21 cellular contexts compared by ENCODE assay signal in the genomic region with DNA sequence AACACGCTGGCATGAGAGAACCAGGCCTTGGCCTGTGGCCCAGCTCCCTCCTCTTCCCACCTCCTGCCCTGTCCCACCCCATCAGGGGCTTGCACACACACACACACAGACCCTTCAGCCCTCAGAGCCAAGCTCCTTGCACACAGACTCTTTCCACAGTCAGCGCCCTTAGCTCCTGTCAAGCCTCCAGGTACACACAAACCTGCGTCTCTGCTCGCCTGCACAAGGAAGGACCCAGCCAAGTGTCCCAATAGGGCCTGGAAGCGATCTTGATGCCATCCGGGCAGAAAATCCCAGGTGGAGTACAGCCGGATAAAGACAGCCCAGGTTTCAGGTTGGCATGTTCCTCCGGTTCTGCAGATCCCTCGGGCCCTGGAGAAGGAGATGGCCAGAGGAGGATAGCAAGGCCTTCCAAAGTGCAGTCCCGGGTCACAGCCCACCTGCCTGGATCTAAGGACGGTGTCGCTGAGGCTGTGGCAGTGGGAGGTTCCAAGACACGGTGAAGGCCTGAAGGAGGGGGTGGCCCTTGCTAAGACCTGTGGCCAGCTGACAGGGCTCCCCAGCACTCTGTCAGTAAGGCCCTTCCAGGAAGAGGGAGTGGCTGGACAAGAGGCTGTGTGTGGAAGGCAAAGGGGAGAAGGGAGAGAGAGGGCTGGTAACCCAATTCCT. TPM values are rescaled to one million over a fixed set of nuclear protein-coding genes. Genes with fewer than 3 reads are reported as not detected.
DNase-seq lines count a peak whose midpoint lies in the region; ATAC-seq, FAIRE-seq and TF ChIP-seq lines count a peak whose summit lies in the region.
"Had no signal": no experiment of that assay in that cellular context is flagged by ENCODE, and none has a peak within 500 bp of the region (broad histone marks: within the 10 kb centered on the region; RNA-seq: fewer than 3 reads in every experiment).

No MANE protein-coding gene starts in this region.

- H3K79me2 ChIP-seq in K562 (ENCODE audit: control insufficient read depth, insufficient read depth, low read length) (no peaks in the 10 kb centered on the region), H1 (ENCODE audit: control insufficient read depth in 1 of 2, insufficient read depth in 2 of 2, low read length in 2 of 2) (no peaks in the 10 kb centered on the region), osteoblast (ENCODE audit: insufficient read depth, low read length) (no peaks in the 10 kb centered on the region)

- in situ Hi-C loops in K562 (cut with MboI): no loop called here

- WGBS in K562 (ENCODE audit: insufficient coverage, low coverage, missing lambda C conversion rate): 33% methylated on average over 11 of the region's 13 CpGs
- WGBS in H1 (ENCODE audit: extremely low coverage in 1 of 2, insufficient coverage in 1 of 2, insufficient read length in 1 of 2, insufficient replicate concordance in 2 of 2, low coverage in 1 of 2, low lambda C conversion rate in 2 of 2, missing lambda C conversion rate in 1 of 2), 2 experiments: 97% methylated on average over 13 of the region's 13 CpGs; no CpG with 5 or more reads in 1 of the 2 experiments

- peak in 1 of 4 experiments; percentile 12 for DNase-seq in K562 (ENCODE audit: extremely low read depth in 1 of 4, low spot score in 3 of 4)
- DNase-seq in H1 (ENCODE audit: low read depth in 1 of 2, low spot score in 2 of 2): no peak
- peak; percentile 36 for DNase-seq in osteoblast (ENCODE audit: insufficient read length, low spot score, missing footprints)
- no peak for DNase-seq in Calu3
- DNase-seq: BE2C; CD4-positive, alpha-beta memory T cell; DMS153; DMS79 treated with DMSO at 0.1 percent for 48 hours; EL had no signal

- H3K36me3 ChIP-seq in K562 (ENCODE audit: control insufficient read depth, insufficient read depth, low read length) (no peaks in the 10 kb centered on the region), H1 (ENCODE audit: control insufficient read depth in 2 of 4, insufficient read depth in 4 of 4, low read length in 3 of 4) (no peaks in the 10 kb centered on the region), osteoblast (ENCODE audit: insufficient read depth, low read length) (no peaks in the 10 kb centered on the region)
- H3K36me3 ChIP-seq: BE2C had no signal

- H3K9me3 ChIP-seq in K562 (replicated peaks; ENCODE audit: control insufficient read depth, insufficient read depth, low read depth, low read length) (no peaks in the 10 kb centered on the region), H1 (ENCODE audit: insufficient read depth in 2 of 2, low read depth in 1 of 2, low read length in 1 of 2) (no peaks in the 10 kb centered on the region), osteoblast (ENCODE audit: low read depth, low read length) (no peaks in the 10 kb centered on the region)
- H3K9me3 ChIP-seq: A549, BE2C had no signal

- no peak overlapping the region for H3K4ac ChIP-seq in H1 (replicated peaks; ENCODE audit: insufficient read length, low read depth, low read length)

- peaks cover 9% of the 10 kb centered on the region for H3K27me3 Mint-ChIP-seq in stimulated activated memory B cell treated with anti-CD40 and anti-IgM and Interleukin-4, amounts not matched to agents 10 μg/mL and 1 μg/mL and 100 μg/mL, for 72 hours
- no peaks in the 10 kb centered on the region for H3K27me3 Mint-ChIP-seq in Calu3 (ENCODE audit: unreplicated experiment)

- no peaks in the 10 kb centered on the region for H3K4me1 Mint-ChIP-seq in stimulated activated memory B cell treated with anti-CD40 and anti-IgM and Interleukin-4, amounts not matched to agents 10 μg/mL and 1 μg/mL and 100 μg/mL, for 72 hours
- H3K4me1 Mint-ChIP-seq in Calu3 (ENCODE audit: low read depth, unreplicated experiment): peaks cover 31% of the 10 kb centered on the region
- H3K4me1 Mint-ChIP-seq: CD4-positive, alpha-beta memory T cell had no signal

- no peak overlapping the region for H3K4me3 ChIP-seq in K562
- no peak overlapping the region for H3K4me3 ChIP-seq in H1 (ENCODE audit: extremely low read depth in 1 of 4, insufficient read depth in 2 of 4, low read depth in 3 of 4, low read length in 4 of 4)
- no peak overlapping the region for H3K4me3 ChIP-seq in osteoblast (ENCODE audit: insufficient read depth, low read length)
- H3K4me3 ChIP-seq: A549 had no signal

- H3K9me1 ChIP-seq in K562 (ENCODE audit: control insufficient read depth, insufficient read depth, low read length): no peaks in the 10 kb centered on the region

- intact Hi-C loops in K562 (cut with micrococcal nuclease): no loop called here
- intact Hi-C loops in Calu3 (cut with micrococcal nuclease; ENCODE audit: unreplicated experiment): no loop called here

- no peak overlapping the region for H3K56ac ChIP-seq in H1 (replicated peaks; ENCODE audit: insufficient read length, low read depth, low read length)

- 0 out of 2 replicates have a peak, but pooled peaks cover 4% of the 10 kb centered on the region for H4K20me1 ChIP-seq in K562 (replicated peaks; ENCODE audit: control insufficient read depth, insufficient read depth, low read length)
- H4K20me1 ChIP-seq in H1 (replicated peaks in 1 of 2; ENCODE audit: control insufficient read depth in 1 of 2, insufficient read depth in 2 of 2, low read length in 2 of 2): no peaks in the 10 kb centered on the region
- peaks cover 3% of the 10 kb centered on the region for H4K20me1 ChIP-seq in osteoblast (ENCODE audit: insufficient read depth, low read length)

- H3K9me3 Mint-ChIP-seq in stimulated activated memory B cell treated with anti-CD40 and anti-IgM and Interleukin-4, amounts not matched to agents 10 μg/mL and 1 μg/mL and 100 μg/mL, for 72 hours: no peaks in the 10 kb centered on the region
- no peaks in the 10 kb centered on the region for H3K9me3 Mint-ChIP-seq in Calu3 (ENCODE audit: low read depth, unreplicated experiment)
- H3K9me3 Mint-ChIP-seq: CD4-positive, alpha-beta memory T cell had no signal

- no peaks in the 10 kb centered on the region for H3K79me1 ChIP-seq in H1 (ENCODE audit: low read depth, low read length)

- FAIRE-seq in K562 (lab: Jason Lieb, UNC) (no peak), H1 (lab: Jason Lieb, UNC) (no peak)
- FAIRE-seq: A549, D721Med, G401.6, GM12891, GM19239, H54 had no signal

- H3K27me3 ChIP-seq in K562 (ENCODE audit: control insufficient read depth in 2 of 2, insufficient read depth in 2 of 2, low read length in 2 of 2) (peaks cover 11 to 36% of the 10 kb centered on the region in 2 experiments; a peak in 4 of 5 replicates), H1 (replicated peaks in 1 of 4; ENCODE audit: control insufficient read depth in 3 of 4, extremely low read depth in 1 of 4, insufficient read depth in 3 of 4, low read length in 3 of 4) (no peaks in the 10 kb centered on the region; a peak in 1 of 7 replicates), osteoblast (ENCODE audit: insufficient read depth, low read length) (peaks cover 22% of the 10 kb centered on the region)
- H3K27me3 ChIP-seq: BE2C had no signal

- no peak for TF ChIP-seq RAD21 in K562 (CRISPR knock-in tag; conservative IDR thresholded peaks at IDR 0.05 in 1 of 2, IDR thresholded peaks at IDR 0.05 in 1 of 2)
- TF ChIP-seq RAD21 in H1 (IDR thresholded peaks at IDR 0.05 in 1 of 2, conservative IDR thresholded peaks at IDR 0.05 in 1 of 2; ENCODE audit: low read depth in 2 of 2, low read length in 2 of 2): no peak

- no peak overlapping the region; the same call in 1 of the 2 replicates for H2AK5ac ChIP-seq in H1 (ENCODE audit: low read depth, low read length)

- TF ChIP-seq EP300 in K562 (IDR thresholded peaks at IDR 0.05; ENCODE audit: low read length): no peak
- TF ChIP-seq EP300 in H1 (IDR thresholded peaks at IDR 0.05; ENCODE audit: borderline replicate concordance in 1 of 2, low read depth in 2 of 2, low read length in 2 of 2): no peak

- POLR2A ChIA-PET in K562 (lab: Yijun Ruan, JAX): no interaction called here
- POLR2A ChIA-PET in H1 (lab: Charles Lee; ENCODE audit: partially characterized antibody): interaction anchor here (2.4 kb wide), 1 partner anchor 9 kb away, joined by 11 read pairs; no protein-coding TSS in a partner anchor

- no peak overlapping the region for H2BK20ac ChIP-seq in H1 (ENCODE audit: low read length)

- ATAC-seq in K562 (peak; percentile 73), GM18511 (IDR thresholded peaks at IDR 0.05; ENCODE audit: unreplicated experiment) (no peak), GM19324 (IDR thresholded peaks at IDR 0.05; ENCODE audit: low FRiP score, unreplicated experiment) (no peak)
- peak; percentile 8 for ATAC-seq in stimulated activated memory B cell treated with anti-CD40 and anti-IgM and Interleukin-4, amounts not matched to agents 10 μg/mL and 1 μg/mL and 100 μg/mL, for 72 hours
- ATAC-seq: A549, HCT116 had no signal

- no peaks in the 10 kb centered on the region; the same call in 1 of the 2 replicates for H3K23me2 ChIP-seq in H1 (ENCODE audit: low read depth, low read length)

- 0 out of 2 replicates have a peak overlapping the region, but pooled peaks have one; percentile 5 for H2BK15ac ChIP-seq in H1 (ENCODE audit: low read length)

- H4K8ac ChIP-seq in H1 (ENCODE audit: extremely low read depth, insufficient read depth, low read length): peak overlapping the region; percentile 12; the same call in 1 of the 2 replicates

- TF ChIP-seq CTCF in K562 (IDR thresholded peaks at IDR 0.05 in 2 of 3, conservative IDR thresholded peaks at IDR 0.05 in 1 of 3; ENCODE audit: insufficient read depth in 2 of 3, low read depth in 1 of 3, low read length in 3 of 3) (no peak), H1 (IDR thresholded peaks at IDR 0.05; ENCODE audit: control extremely low read depth in 1 of 3, insufficient read depth in 1 of 3, low read depth in 1 of 3, low read length in 3 of 3) (no peak), osteoblast (IDR thresholded peaks at IDR 0.05; ENCODE audit: extremely low read depth, low read depth, low read length) (no peak), Calu3 (IDR thresholded peaks at IDR 0.05; ENCODE audit: unreplicated experiment) (no peak)

- no peak overlapping the region for H4K5ac ChIP-seq in H1 (ENCODE audit: insufficient read length, low read depth, low read length)

- no peak overlapping the region for H3K4me3 Mint-ChIP-seq in stimulated activated memory B cell treated with anti-CD40 and anti-IgM and Interleukin-4, amounts not matched to agents 10 μg/mL and 1 μg/mL and 100 μg/mL, for 72 hours
- no peak overlapping the region for H3K4me3 Mint-ChIP-seq in Calu3 (ENCODE audit: low read depth, unreplicated experiment)
- H3K4me3 Mint-ChIP-seq: CD4-positive, alpha-beta memory T cell had no signal

- no peak overlapping the region for H3K18ac ChIP-seq in H1 (ENCODE audit: extremely low read depth, low read length)

- 0 out of 4 replicates have a peak overlapping the region, but pooled peaks of 1 of the 2 experiments have one; percentile 20 for H3K9ac ChIP-seq in K562 (ENCODE audit: insufficient read depth in 1 of 2, low read depth in 2 of 2, low read length in 2 of 2)
- H3K9ac ChIP-seq in H1 (replicated peaks in 1 of 4; ENCODE audit: extremely low read depth in 1 of 4, low read depth in 3 of 4, low read length in 3 of 4): no peak overlapping the region

- H2BK120ac ChIP-seq in H1 (replicated peaks; ENCODE audit: low read depth, low read length): no peak overlapping the region

- no peaks in the 10 kb centered on the region for H3K36me3 Mint-ChIP-seq in stimulated activated memory B cell treated with anti-CD40 and anti-IgM and Interleukin-4, amounts not matched to agents 10 μg/mL and 1 μg/mL and 100 μg/mL, for 72 hours
- no peaks in the 10 kb centered on the region for H3K36me3 Mint-ChIP-seq in Calu3 (ENCODE audit: insufficient read depth, unreplicated experiment)
- H3K36me3 Mint-ChIP-seq: CD4-positive, alpha-beta memory T cell had no signal

- TF ChIP-seq POLR2A in K562 (conservative IDR thresholded peaks at IDR 0.05) (no peak), H1 (IDR thresholded peaks at IDR 0.05; ENCODE audit: control extremely low read depth in 1 of 2, low read depth in 2 of 2, low read length in 2 of 2) (no peak)

- CTCF ChIA-PET in K562 (lab: Yijun Ruan, JAX; ENCODE audit: low intra/inter-chr PET ratio): no interaction called here
- CTCF ChIA-PET in H1 (lab: Charles Lee; ENCODE audit: partially characterized antibody): no interaction called here
- CTCF ChIA-PET in Calu3 (lab: Charles Lee): no interaction called here

- peak overlapping the region; percentile 55; the same call in 1 of the 2 replicates for H2BK12ac ChIP-seq in H1 (ENCODE audit: low read depth, low read length)

- H3K27ac ChIP-seq in K562 (ENCODE audit: extremely low read depth, low read depth, low read length) (no peak overlapping the region), H1 (ENCODE audit: low read depth, low read length) (no peak overlapping the region), osteoblast (ENCODE audit: low read depth, low read length) (no peak overlapping the region)
- H3K27ac ChIP-seq: A549, C4-2B had no signal

- H2AFZ ChIP-seq in K562 (ENCODE audit: low read depth, low read length) (no peak overlapping the region; the same call in 1 of the 2 replicates), H1 (ENCODE audit: low read length) (peak overlapping the region; percentile 59; the same call in 1 of the 2 replicates), osteoblast (ENCODE audit: low read length) (no peak overlapping the region)

- no peak overlapping the region for H3K27ac Mint-ChIP-seq in stimulated activated memory B cell treated with anti-CD40 and anti-IgM and Interleukin-4, amounts not matched to agents 10 μg/mL and 1 μg/mL and 100 μg/mL, for 72 hours
- H3K27ac Mint-ChIP-seq in Calu3 (ENCODE audit: unreplicated experiment): no peak overlapping the region
- H3K27ac Mint-ChIP-seq: CD4-positive, alpha-beta memory T cell had no signal

- no peak overlapping the region for H3K23ac ChIP-seq in H1 (ENCODE audit: insufficient read length)

- H3K14ac ChIP-seq in H1 (ENCODE audit: insufficient read length): no peak overlapping the region

- no TSS peak for BruUV-seq in K562 (replicated peaks; lab: Mats Ljungman, UMichigan)
- BruUV-seq in Calu3 (replicated peaks; lab: Mats Ljungman, UMichigan): no TSS peak

- H2BK5ac ChIP-seq in H1 (ENCODE audit: low read depth, low read length): no peak overlapping the region; the same call in 1 of the 2 replicates

- H3K4me1 ChIP-seq in K562 (replicated peaks in 1 of 2; ENCODE audit: control insufficient read depth in 2 of 2, insufficient read depth in 2 of 2, low read length in 2 of 2) (no peaks in the 10 kb centered on the region), H1 (replicated peaks in 1 of 4; ENCODE audit: control insufficient read depth in 3 of 4, insufficient read depth in 4 of 4, low read length in 3 of 4) (peaks cover 0 to 4% (median 0%) of the 10 kb centered on the region in 4 experiments; a peak in 2 of 7 replicates), osteoblast (ENCODE audit: insufficient read depth, low read length) (no peaks in the 10 kb centered on the region)
- H3K4me1 ChIP-seq: BE2C had no signal

- no peak overlapping the region for H4K91ac ChIP-seq in H1 (replicated peaks; ENCODE audit: insufficient read length, low read length)

- H3K4me2 ChIP-seq in K562 (ENCODE audit: insufficient read depth, low read length): no peak overlapping the region
- H3K4me2 ChIP-seq in H1 (ENCODE audit: insufficient read depth in 1 of 2, low read depth in 2 of 2, low read length in 2 of 2): no peak overlapping the region
- H3K4me2 ChIP-seq in osteoblast (ENCODE audit: insufficient read depth, low read length): no peak overlapping the region
- H3K4me2 ChIP-seq: A549 had no signal

RNA-seq across cellular contexts. Expression of gene STEAP3, which starts 18.5 kb away (rescaled TPM):
- total RNA-seq in K562 (2011; cell fraction: chromatin; rRNA removed; ENCODE audit: low replicate concordance): 18.0 and 37.0 TPM in 2 replicates
- 43.3 and 45.4 TPM in 2 replicates for total RNA-seq in K562 (2011; cell fraction: nucleolus; rRNA removed)
- 33.7 and 37.0 TPM in 2 replicates for total RNA-seq in K562 (2011; cell fraction: nucleoplasm; rRNA removed)
- total RNA-seq in K562 (2014; rRNA removed) (15.6 and 23.7 TPM in 2 replicates), K562 (2014; rRNA removed; fragmentation: Illumina TruSeq; extraction: Trizol) (8.2 and 9.0 TPM in 2 replicates), K562 (2015; rRNA removed; fragmentation: Illumina TruSeq; extraction: Trizol) (8.5 and 8.6 TPM in 2 replicates), K562 (2021) (29.8 and 31.6 TPM in 2 replicates), osteoblast (27.4 and 40.9 TPM in 2 replicates), Calu3 (2022) (28.3 and 30.5 TPM in 2 replicates)
- polyA plus RNA-seq in K562 (2011; rRNA removed) (7.7 and 11.7 TPM in 2 replicates), K562 (2014; fragmentation: Illumina TruSeq; extraction: Trizol) (18.2 and 22.3 TPM in 2 replicates), K562 (2014; fragmentation: Nextera tagmentation; extraction: Ambion mirVana) (1 to 10 TPM; 1.8 to 3.0 TPM), K562 (2014; rRNA removed) (12.7 and 12.8 TPM in 2 replicates), H1 (2011; rRNA removed) (27.9 and 40.1 TPM in 2 replicates)
- 7.0 and 19.8 TPM in 2 replicates for polyA plus RNA-seq in K562 (2011; cell fraction: cytosol; rRNA removed)
- 14.1 and 32.9 TPM in 2 replicates for polyA plus RNA-seq in K562 (2011; cell fraction: nucleus; rRNA removed)
- 14.0 and 22.8 TPM in 2 replicates for polyA plus RNA-seq in K562 (2012)
- polyA minus RNA-seq in K562 (2011; rRNA and poly(A)+ RNA removed): 8.4 and 10.0 TPM in 2 replicates
- polyA minus RNA-seq in K562 (2011; cell fraction: cytosol; rRNA and poly(A)+ RNA removed): 13.9 and 18.9 TPM in 2 replicates
- polyA minus RNA-seq in K562 (2011; cell fraction: nucleus; rRNA and poly(A)+ RNA removed): 8.2 and 11.4 TPM in 2 replicates
- total RNA-seq in H1 (2021; fragmentation: NEBNext Ultra II Directional; extraction: Animal tissue kit (Norgen Biotek cat#: 25700)): 21.7 and 22.2 TPM in 2 replicates
- polyA plus RNA-seq in H1 (2011; cell fraction: cytosol; rRNA removed): 18.9 TPM
- 37.7 TPM for polyA plus RNA-seq in H1 (2011; cell fraction: nucleus; rRNA removed)
- 18.7 to 23.4 TPM (median 21.9 TPM) in 4 replicates for polyA plus RNA-seq in H1 (2012, experiment 1 of 2)
- polyA plus RNA-seq in H1 (2012, experiment 2 of 2): 19.4 TPM
- 25.2 TPM for polyA plus RNA-seq in H1 (2013, experiment 1 of 2)
- polyA plus RNA-seq in H1 (2013, experiment 2 of 2): 25.2 TPM
- 21.9 and 35.2 TPM in 2 replicates for polyA minus RNA-seq in H1 (2011; rRNA and poly(A)+ RNA removed)
- polyA minus RNA-seq in H1 (2011; cell fraction: cytosol; rRNA and poly(A)+ RNA removed): 23.3 TPM
- 23.5 TPM for polyA minus RNA-seq in H1 (2011; cell fraction: nucleus; rRNA and poly(A)+ RNA removed)
- polyA plus RNA-seq: CD4-positive, alpha-beta memory T cell had no signal

RNA-seq across cellular contexts. Expression of gene C1QL2, which starts 46.6 kb away (rescaled TPM):
- not detected in 2 replicates for total RNA-seq in K562 (2011; cell fraction: chromatin; rRNA removed; ENCODE audit: low replicate concordance)
- total RNA-seq in K562 (2011; cell fraction: nucleolus; rRNA removed): not detected in 2 replicates
- total RNA-seq in K562 (2011; cell fraction: nucleoplasm; rRNA removed): not detected in 2 replicates
- not detected in 2 replicates for total RNA-seq in K562 (2014; rRNA removed)
- total RNA-seq in K562 (2014; rRNA removed; fragmentation: Illumina TruSeq; extraction: Trizol): not detected in 2 replicates
- not detected in 2 replicates for total RNA-seq in K562 (2015; rRNA removed; fragmentation: Illumina TruSeq; extraction: Trizol)
- not detected in 2 replicates for total RNA-seq in K562 (2021)
- polyA plus RNA-seq in K562 (2011; rRNA removed): not detected in 2 replicates
- polyA plus RNA-seq in K562 (2011; cell fraction: cytosol; rRNA removed): not detected in 2 replicates
- polyA plus RNA-seq in K562 (2011; cell fraction: nucleus; rRNA removed): not detected in 2 replicates
- polyA plus RNA-seq in K562 (2012): not detected in 2 replicates
- not detected in 2 replicates for polyA plus RNA-seq in K562 (2014; fragmentation: Illumina TruSeq; extraction: Trizol)
- not detected for polyA plus RNA-seq in K562 (2014; fragmentation: Nextera tagmentation; extraction: Ambion mirVana)
- not detected in 2 replicates for polyA plus RNA-seq in K562 (2014; rRNA removed)
- not detected in 2 replicates for polyA minus RNA-seq in K562 (2011; rRNA and poly(A)+ RNA removed)
- polyA minus RNA-seq in K562 (2011; cell fraction: cytosol; rRNA and poly(A)+ RNA removed): not detected in 2 replicates
- polyA minus RNA-seq in K562 (2011; cell fraction: nucleus; rRNA and poly(A)+ RNA removed): not detected in 2 replicates
- total RNA-seq in H1 (2021; fragmentation: NEBNext Ultra II Directional; extraction: Animal tissue kit (Norgen Biotek cat#: 25700)): 0.88 and 1.1 TPM in 2 replicates
- polyA plus RNA-seq in H1 (2011; rRNA removed): 0.80 and 1.3 TPM in 2 replicates
- 0.87 TPM for polyA plus RNA-seq in H1 (2011; cell fraction: cytosol; rRNA removed)
- polyA plus RNA-seq in H1 (2011; cell fraction: nucleus; rRNA removed): 1.2 TPM
- 0.77 to 1.2 TPM (median 0.99 TPM) in 4 replicates for polyA plus RNA-seq in H1 (2012, experiment 1 of 2)
- polyA plus RNA-seq in H1 (2012, experiment 2 of 2): 1.0 TPM
- 0.41 TPM for polyA plus RNA-seq in H1 (2013, experiment 1 of 2)
- polyA plus RNA-seq in H1 (2013, experiment 2 of 2): 0.33 TPM
- polyA minus RNA-seq in H1 (2011; rRNA and poly(A)+ RNA removed): 0.10 and 0.25 TPM in 2 replicates
- polyA minus RNA-seq in H1 (2011; cell fraction: cytosol; rRNA and poly(A)+ RNA removed): 0.73 TPM
- 0.70 TPM for polyA minus RNA-seq in H1 (2011; cell fraction: nucleus; rRNA and poly(A)+ RNA removed)
- total RNA-seq in osteoblast: not detected in 2 replicates
- total RNA-seq in Calu3 (2022): not detected in 2 replicates
- total RNA-seq: CD4-positive, alpha-beta memory T cell had no signal
- polyA plus RNA-seq: A549; AG04450; CD4-positive, alpha-beta memory T cell had no signal

Comparison
In these comparisons a context has a peak if more than half of its experiments do, and no peak if none do; other contexts are left out.
1. ATAC-seq: peak in K562 (single experiment) and stimulated activated memory B cell treated with anti-CD40 and anti-IgM and Interleukin-4, amounts not matched to agents 10 μg/mL and 1 μg/mL and 100 μg/mL, for 72 hours (single experiment); none in GM18511 (single experiment) and GM19324 (single experiment).